ENCODE assay signal across 10 cellular contexts in the genomic region with DNA sequence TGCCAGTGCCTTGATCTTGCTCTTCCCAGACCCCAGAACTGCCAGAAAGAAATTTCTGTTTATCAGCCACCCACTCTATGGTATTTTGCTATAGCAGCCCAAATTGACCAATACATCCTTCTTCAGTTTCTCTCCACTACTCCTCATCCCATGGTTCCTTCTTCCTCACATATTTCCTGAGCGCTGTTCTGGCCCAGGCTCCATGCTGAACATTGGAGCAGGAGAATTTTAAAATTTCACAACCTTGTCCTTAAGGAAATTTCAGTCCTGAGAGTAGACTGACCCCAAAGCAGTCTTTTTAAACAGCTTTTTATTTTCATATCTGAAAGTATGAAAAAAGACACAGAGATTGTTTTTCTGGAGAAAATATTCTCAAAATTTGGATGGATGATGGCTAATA.
"Had no signal": no experiment of that assay in that cellular context is flagged by ENCODE, and none has a peak within 500 bp of the region (broad histone marks: within the 10 kb centered on the region; RNA-seq: fewer than 3 reads in every experiment).

No MANE protein-coding gene starts in this region.

- ATAC-seq: HCT116 had no signal

- H3K4me3 Mint-ChIP-seq: H9, HFFc6 had no signal

- H3K27ac Mint-ChIP-seq: HFFc6 had no signal

- H2AFZ ChIP-seq: GM23248 had no signal

- FAIRE-seq: H1, H54 had no signal

- H3K4me3 ChIP-seq: GM23248, HAP-1 had no signal

- DNase-seq: GM23248, GOT3, H7, H9, HCEC 1CT, HFFc6 had no signal

- H3K36me3 ChIP-seq: HAP-1 had no signal

- H3K9me3 Mint-ChIP-seq: H9, HFFc6 had no signal

- H3K27ac ChIP-seq: GM23248 had no signal

- H3K4me1 ChIP-seq: HAP-1 had no signal
